ENCODE assay signal across 8 cellular contexts in the genomic region with DNA sequence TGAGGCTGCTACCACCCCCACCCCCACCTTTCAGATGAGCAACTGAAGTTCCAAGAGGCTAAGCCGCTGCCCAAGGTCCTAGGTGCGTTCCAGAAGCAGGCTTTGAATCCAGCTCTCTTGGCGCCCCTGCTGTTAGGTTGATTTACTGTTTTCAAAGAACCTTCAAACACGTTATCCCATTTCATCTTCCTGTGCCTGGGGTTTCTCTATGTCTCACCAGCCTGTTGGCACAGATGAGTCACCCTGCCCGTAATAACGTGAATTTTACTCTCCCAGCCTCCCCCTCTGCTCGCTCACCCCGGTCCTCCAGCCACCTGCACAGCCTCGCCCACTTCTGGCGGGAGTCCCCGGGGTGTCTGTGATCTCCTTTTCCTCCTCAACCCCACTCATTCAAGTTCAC. TPM values are rescaled to one million over a fixed set of nuclear protein-coding genes. Genes with fewer than 3 reads are reported as not detected.
A peak's percentile ranks its signal among the peaks of the same experiment; 100 is the strongest.
DNase-seq lines count a peak whose midpoint lies in the region; ATAC-seq and TF ChIP-seq lines count a peak whose summit lies in the region.

No MANE protein-coding gene starts in this region.

- H3K27ac Mint-ChIP-seq in H9 (no peak overlapping the region), mesothelial cell of epicardium (no peak overlapping the region)

- no peak overlapping the region for H3K4me3 ChIP-seq in brain microvascular endothelial cell (ENCODE audit: low read depth, low read length)

- no peak overlapping the region for H2BK20ac ChIP-seq in H9 (ENCODE audit: low read depth, low read length, poor library complexity, severe bottlenecking)

- no peaks in the 10 kb centered on the region for H3K27me3 ChIP-seq in H9 (ENCODE audit: insufficient read depth, low read length)
- H3K27me3 ChIP-seq in brain microvascular endothelial cell (replicated peaks) = no peaks in the 10 kb centered on the region

- H3K4me3 Mint-ChIP-seq in H9 (no peak overlapping the region), mesothelial cell of epicardium (no peak overlapping the region)

- no peak overlapping the region for H2AK5ac ChIP-seq in H9 (ENCODE audit: insufficient read length, low read length)

- H3K79me1 ChIP-seq in H9 (ENCODE audit: insufficient read depth, low read depth, low read length, poor library complexity, severe bottlenecking) = no peaks in the 10 kb centered on the region

- TF ChIP-seq CTCF in H9 (conservative IDR thresholded peaks at IDR 0.05) (peak; percentile 28; the same call in 2 of the 3 replicates), brain microvascular endothelial cell (IDR thresholded peaks at IDR 0.05; ENCODE audit: low read depth, low read length, missing control alignments) (peak; percentile 11), mesothelial cell of epicardium (IDR thresholded peaks at IDR 0.05; ENCODE audit: unreplicated experiment) (no peak)

- H3K4me2 ChIP-seq in H9 (ENCODE audit: insufficient read depth, insufficient read length, low read length) = no peak overlapping the region

- in situ Hi-C loops in brain microvascular endothelial cell (cut with HindIII; ENCODE audit: low pct_ligation_motif_present, low sequenced_read_pairs) = loop anchor here (25.0 kb wide), 1 partner anchor 284 kb away; no protein-coding TSS in a partner anchor

- H3K36me3 Mint-ChIP-seq in H9 (ENCODE audit: insufficient read depth in 1 of 3, low read depth in 3 of 3) (no peaks in the 10 kb centered on the region), mesothelial cell of epicardium (no peaks in the 10 kb centered on the region)

- H3K4me1 Mint-ChIP-seq in H9 (peaks cover 13 to 20% of the 10 kb centered on the region in 2 experiments), mesothelial cell of epicardium (peaks cover 23% of the 10 kb centered on the region)

- peaks cover 0 to 2% of the 10 kb centered on the region in 2 experiments; a peak in 1 of 5 replicates for H3K9me3 Mint-ChIP-seq in H9
- H3K9me3 Mint-ChIP-seq in mesothelial cell of epicardium = no peaks in the 10 kb centered on the region

- no peaks in the 10 kb centered on the region for H3K23me2 ChIP-seq in H9 (ENCODE audit: insufficient read length, low read depth, low read length, poor library complexity, severe bottlenecking)

- no peak overlapping the region for H3K9ac ChIP-seq in H9 (ENCODE audit: extremely low read depth, insufficient read length, low read length)

- H3K36me3 ChIP-seq in brain microvascular endothelial cell (replicated peaks) = no peaks in the 10 kb centered on the region

- no peak overlapping the region for H2BK15ac ChIP-seq in H9 (ENCODE audit: low read depth, low read length)

- DNase-seq in H9 (no peak), brain microvascular endothelial cell (no peak), NCI-H1105 treated with DMSO at 0.1 percent for 48 hours (lab: John Stamatoyannopoulos, UW) (no peak), Kasumi-1 (lab: John Stamatoyannopoulos, UW) (no peak), mesothelial cell of epicardium (ENCODE audit: low spot score in 2 of 2, unreplicated experiment in 2 of 2) (no peak)
- peak; percentile 36 to 42 (median 41) for DNase-seq in stimulated activated CD4-positive, alpha-beta T cell treated with anti-CD3 and anti-CD28 coated beads, TNF-alpha, amount 100 ng/mL, for 4 hours (ENCODE audit: low read depth in 3 of 3)

- H3K4me1 ChIP-seq in H9 (ENCODE audit: insufficient read depth, low read length) = no peaks in the 10 kb centered on the region

- ATAC-seq in SK-N-SH treated with all-trans-retinoic acid at 6 μM for 48 hours (peak; percentile 82), HG03565 (IDR thresholded peaks at IDR 0.05; ENCODE audit: unreplicated experiment) (no peak)

- no peaks in the 10 kb centered on the region for H3K9me3 ChIP-seq in H9 (ENCODE audit: control insufficient read depth, low read depth, low read length)

- no peak overlapping the region for H3T11ph ChIP-seq in H9 (ENCODE audit: low read length)

- no peak overlapping the region for H2BK120ac ChIP-seq in H9 (ENCODE audit: low read depth, low read length, poor library complexity, severe bottlenecking)

- no peak overlapping the region for H2BK5ac ChIP-seq in H9 (ENCODE audit: insufficient read length, low read length)

- H3K18ac ChIP-seq in H9 (ENCODE audit: insufficient read length, low read depth, low read length) = no peak overlapping the region

- H2AFZ ChIP-seq in H9 (ENCODE audit: low read length) = no peak overlapping the region

- no peaks in the 10 kb centered on the region for H4K20me1 ChIP-seq in H9 (ENCODE audit: control insufficient read depth, insufficient read depth, insufficient read length)

- H3K79me2 ChIP-seq in H9 (ENCODE audit: insufficient read depth, low read length) = no peaks in the 10 kb centered on the region

- H4K5ac ChIP-seq in H9 (ENCODE audit: insufficient read length, low read depth, low read length) = no peak overlapping the region

- H3K56ac ChIP-seq in H9 (ENCODE audit: insufficient read length, low read depth, low read length) = no peak overlapping the region

- H3K27me3 Mint-ChIP-seq in H9 (ENCODE audit: low read depth) (no peaks in the 10 kb centered on the region; the same call in 1 of the 2 replicates), mesothelial cell of epicardium (ENCODE audit: low read depth) (no peaks in the 10 kb centered on the region)

- no peak overlapping the region for H3K4ac ChIP-seq in H9 (ENCODE audit: low read depth, low read length)

- H3K27ac ChIP-seq in H9 (ENCODE audit: insufficient read length, low read depth, low read length) = no peak overlapping the region
- no peak overlapping the region for H3K27ac ChIP-seq in brain microvascular endothelial cell

- no peak overlapping the region for H4K91ac ChIP-seq in H9 (ENCODE audit: insufficient read length, low read depth, low read length)

- H4K8ac ChIP-seq in H9 (replicated peaks; ENCODE audit: insufficient read length, low read depth, low read length) = no peak overlapping the region

- no CpG with 5 or more reads among the region's 11 CpGs for WGBS in H9 (ENCODE audit: extremely low coverage, insufficient read length, low lambda C conversion rate)

- no peak overlapping the region for H3K23ac ChIP-seq in H9 (ENCODE audit: insufficient read length, low read depth, low read length)

- no peak overlapping the region for H2BK12ac ChIP-seq in H9 (ENCODE audit: insufficient read length, low read depth, low read length)

- H3K14ac ChIP-seq in H9 (ENCODE audit: insufficient read depth, low read length) = no peak overlapping the region

TF ChIP-seq in SK-N-SH treated with all-trans-retinoic acid at 6 μM for 48 hours, 23 proteins besides CTCF, POLR2A, EP300 and RAD21:
- peak; percentile 14; the same call in 1 of the 2 replicates for TF ChIP-seq ISL1 (CRISPR knock-in tag; IDR thresholded peaks at IDR 0.05)
- TF ChIP-seq CSDC2 (CRISPR knock-in tag; IDR thresholded peaks at IDR 0.05) = no peak
- TF ChIP-seq ZFP30 (CRISPR knock-in tag; IDR thresholded peaks at IDR 0.05) = no peak
- TF ChIP-seq RARB (CRISPR knock-in tag; IDR thresholded peaks at IDR 0.05) = no peak

RNA-seq across cellular contexts. Expression of a gene that starts 13.1 kb away (rescaled TPM):
- 19.4 and 22.0 TPM in 2 replicates for total RNA-seq in H9 (2021)
- 29.0 to 34.0 TPM (median 30.8 TPM) in 3 replicates for total RNA-seq in mesothelial cell of epicardium

Comparison
In these comparisons a context has a peak if more than half of its experiments do, and no peak if none do; other contexts are left out.
1. DNase-seq: peak in stimulated activated CD4-positive, alpha-beta T cell treated with anti-CD3 and anti-CD28 coated beads, TNF-alpha, amount 100 ng/mL, for 4 hours (3 of 3); none in H9 (single experiment), brain microvascular endothelial cell (single experiment), NCI-H1105 treated with DMSO at 0.1 percent for 48 hours (single experiment), Kasumi-1 (0 of 2) and mesothelial cell of epicardium (0 of 2).